In genomic region chr11:83007909-83008580, GRCh38 we compare ENCODE assay signal across 8 cellular contexts.
A peak's percentile ranks its signal among the peaks of the same experiment; 100 is the strongest.
DNase-seq lines count a peak whose midpoint lies in the region; ATAC-seq and TF ChIP-seq lines count a peak whose summit lies in the region.

No MANE protein-coding gene starts in this region.

- DNase-seq in iPS-NIHi11 (ENCODE audit: low spot score) (peak; percentile 35), AG20443 (ENCODE audit: low spot score) (no peak), mesenteric fat pad (ENCODE audit: low spot score) (no peak), cerebellar nuclear complex (lab: John Stamatoyannopoulos, UW) (no peak)
- no peak for DNase-seq in stimulated activated effector memory CD8-positive, alpha-beta T cell treated with anti-CD3 and anti-CD28 coated beads, Interleukin-12 subunit alpha, Interleukin-12 subunit beta, amount 100 ng/mL, for 72 hours (ENCODE audit: low spot score in 2 of 2)

- ATAC-seq in GM18870 (IDR thresholded peaks at IDR 0.05; ENCODE audit: unreplicated experiment): peak; percentile 35
- ATAC-seq in HG03196 (IDR thresholded peaks at IDR 0.05; ENCODE audit: unreplicated experiment): peak; percentile 36
- ATAC-seq in stimulated activated effector memory CD8-positive, alpha-beta T cell treated with anti-CD3 and anti-CD28 coated beads, Interleukin-12 subunit alpha, Interleukin-12 subunit beta, amount 100 ng/mL, for 72 hours: no peak

- no peak for TF ChIP-seq CTCF in VCaP (conservative IDR thresholded peaks at IDR 0.05)

- peaks cover 33% of the 10 kb centered on the region for H3K4me1 Mint-ChIP-seq in stimulated activated effector memory CD8-positive, alpha-beta T cell treated with anti-CD3 and anti-CD28 coated beads, Interleukin-12 subunit alpha, Interleukin-12 subunit beta, amount 100 ng/mL, for 72 hours

- H3K4me3 Mint-ChIP-seq in stimulated activated effector memory CD8-positive, alpha-beta T cell treated with anti-CD3 and anti-CD28 coated beads, Interleukin-12 subunit alpha, Interleukin-12 subunit beta, amount 100 ng/mL, for 72 hours: no peak overlapping the region

- peak overlapping the region; percentile 56 for H3K27ac Mint-ChIP-seq in stimulated activated effector memory CD8-positive, alpha-beta T cell treated with anti-CD3 and anti-CD28 coated beads, Interleukin-12 subunit alpha, Interleukin-12 subunit beta, amount 100 ng/mL, for 72 hours

- no peaks in the 10 kb centered on the region for H3K9me3 Mint-ChIP-seq in stimulated activated effector memory CD8-positive, alpha-beta T cell treated with anti-CD3 and anti-CD28 coated beads, Interleukin-12 subunit alpha, Interleukin-12 subunit beta, amount 100 ng/mL, for 72 hours

- H3K27ac ChIP-seq in VCaP: peak overlapping the region; percentile 91

- H3K36me3 Mint-ChIP-seq in stimulated activated effector memory CD8-positive, alpha-beta T cell treated with anti-CD3 and anti-CD28 coated beads, Interleukin-12 subunit alpha, Interleukin-12 subunit beta, amount 100 ng/mL, for 72 hours: no peaks in the 10 kb centered on the region
